10 cellular contexts compared by ENCODE assay signal in the genomic region with DNA sequence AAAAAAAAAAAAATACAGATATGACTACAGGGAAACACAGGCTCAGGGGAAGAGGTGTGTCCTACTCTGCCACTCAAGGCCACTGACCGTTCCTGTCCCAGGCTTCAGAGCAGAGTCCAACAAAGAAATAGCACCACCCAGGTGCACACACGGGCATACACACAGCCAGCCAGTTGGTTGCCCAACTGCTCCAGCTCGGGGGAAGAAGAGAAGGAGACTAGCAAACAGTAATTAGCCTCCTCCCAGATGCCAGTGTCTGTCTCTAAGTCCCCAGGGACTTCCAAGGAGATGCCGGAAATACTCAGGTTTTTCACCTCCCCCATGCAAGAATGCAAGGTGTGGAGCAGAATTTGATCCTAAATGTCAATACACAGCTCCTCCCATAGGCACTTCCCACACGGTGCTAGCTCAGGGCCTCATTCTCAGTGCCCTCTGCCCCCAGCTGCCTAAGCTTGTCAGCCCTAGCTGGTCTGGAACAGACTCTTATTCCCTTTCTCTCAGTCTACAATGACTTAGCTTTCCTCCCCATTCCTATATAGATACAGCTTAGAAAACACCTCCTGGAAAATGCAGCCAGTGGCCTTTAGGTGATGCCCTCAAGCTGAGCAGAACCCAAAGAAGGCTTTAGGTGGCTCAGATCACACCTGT. TPM values are rescaled to one million over a fixed set of nuclear protein-coding genes. Genes with fewer than 3 reads are reported as not detected.
DNase-seq lines count a peak whose midpoint lies in the region; ATAC-seq and TF ChIP-seq lines count a peak whose summit lies in the region.
"Had no signal": no experiment of that assay in that cellular context is flagged by ENCODE, and none has a peak within 500 bp of the region (broad histone marks: within the 10 kb centered on the region; RNA-seq: fewer than 3 reads in every experiment).

No MANE protein-coding gene starts in this region.

- H3K9me3 Mint-ChIP-seq in CD8-positive, alpha-beta memory T cell, result no peaks in the 10 kb centered on the region

- POLR2A ChIA-PET in CD8-positive, alpha-beta memory T cell (lab: Charles Lee), result interaction anchor here (1.4 kb wide), 1 partner anchor 45 kb away, joined by 3 read pairs; no protein-coding TSS in a partner anchor

- no peaks in the 10 kb centered on the region for H3K27me3 ChIP-seq in CD8-positive, alpha-beta memory T cell (ENCODE audit: insufficient read depth, low read length, poor library complexity, severe bottlenecking)
- H3K27me3 ChIP-seq in MM.1S (replicated peaks; ENCODE audit: insufficient read depth, low read length) (no peaks in the 10 kb centered on the region), adrenal gland (no peaks in the 10 kb centered on the region), mucosa of stomach (ENCODE audit: control insufficient read depth, insufficient read depth, low read length) (no peaks in the 10 kb centered on the region)
- H3K27me3 ChIP-seq: vagina had no signal

- H3K9ac ChIP-seq in MM.1S (ENCODE audit: low read length), result no peak overlapping the region
- H3K9ac ChIP-seq in mucosa of stomach (ENCODE audit: low read length), result peak overlapping the region; percentile 79
- H3K9ac ChIP-seq: parathyroid adenoma had no signal

- H3K4me1 Mint-ChIP-seq in CD8-positive, alpha-beta memory T cell, result peaks cover 24 to 38% (median 28%) of the 10 kb centered on the region in 3 donors

- DNase-seq in CD8-positive, alpha-beta memory T cell, result no peak
- DNase-seq in MM.1S, result no peak
- peak in 4 of 7 donors; percentile 46 to 73 (median 66) for DNase-seq in adrenal gland
- DNase-seq in SKM-1 treated with dmso at 0.1 percent for 144 hours (lab: John Stamatoyannopoulos, UW; ENCODE audit: unreplicated experiment), result no peak
- DNase-seq in Right ventricle myocardium inferior (ENCODE audit: missing footprints), result no peak

- no peaks in the 10 kb centered on the region for H3K27me3 Mint-ChIP-seq in CD8-positive, alpha-beta memory T cell

- no peak overlapping the region for H3K27ac ChIP-seq in CD8-positive, alpha-beta memory T cell (ENCODE audit: low read depth, low read length)
- H3K27ac ChIP-seq in MM.1S (ENCODE audit: low read length) (no peak overlapping the region), adrenal gland (peak overlapping the region in 1 of 5 donors; percentile 11)
- H3K27ac ChIP-seq: parathyroid adenoma had no signal

- 0 out of 2 replicates have a peak overlapping the region, but pooled peaks have one; percentile 93 for H3K4me2 ChIP-seq in MM.1S (ENCODE audit: low read depth, low read length)

- no peaks in the 10 kb centered on the region; the same call in 1 of the 2 replicates for H3F3A ChIP-seq in MM.1S (ENCODE audit: insufficient read depth, low read length)

- no peaks in the 10 kb centered on the region for H3K36me3 ChIP-seq in CD8-positive, alpha-beta memory T cell (ENCODE audit: insufficient read depth, low read length)
- no peaks in the 10 kb centered on the region for H3K36me3 ChIP-seq in MM.1S (replicated peaks; ENCODE audit: insufficient read depth, low read length)
- peaks cover 0 to 18% of the 10 kb centered on the region in 2 donors for H3K36me3 ChIP-seq in adrenal gland (replicated peaks in 1 of 2)
- H3K36me3 ChIP-seq in mucosa of stomach (ENCODE audit: control insufficient read depth, insufficient read depth, low read length), result peaks cover 3% of the 10 kb centered on the region
- H3K36me3 ChIP-seq: vagina had no signal

- H3K4me1 ChIP-seq in CD8-positive, alpha-beta memory T cell (ENCODE audit: insufficient read depth, low read length), result peaks cover 27% of the 10 kb centered on the region
- peaks cover 4% of the 10 kb centered on the region for H3K4me1 ChIP-seq in MM.1S (ENCODE audit: low read length)
- peaks cover 5 to 19% of the 10 kb centered on the region in 2 donors for H3K4me1 ChIP-seq in adrenal gland (replicated peaks in 1 of 2)
- peaks cover 38% of the 10 kb centered on the region for H3K4me1 ChIP-seq in mucosa of stomach (ENCODE audit: control insufficient read depth, insufficient read depth, low read length)
- H3K4me1 ChIP-seq: parathyroid adenoma had no signal

- peak overlapping the region; percentile 81 to 96 (median 94) for H3K4me3 Mint-ChIP-seq in CD8-positive, alpha-beta memory T cell

- CTCF ChIA-PET in CD8-positive, alpha-beta memory T cell (lab: Charles Lee), result interaction anchor here (0.7 to 9.8 kb wide), 7 partner anchors 27 to 561 kb away, joined by 3 to 73 read pairs (median 3); no protein-coding TSS in a partner anchor

- H3K79me2 ChIP-seq in MM.1S (ENCODE audit: low read length), result no peaks in the 10 kb centered on the region
- H3K79me2 ChIP-seq: parathyroid adenoma had no signal

- TF ChIP-seq CTCF in MM.1S (IDR thresholded peaks at IDR 0.05; ENCODE audit: low read length), result no peak; the same call in 1 of the 2 replicates
- TF ChIP-seq CTCF in adrenal gland (IDR thresholded peaks at IDR 0.05), result no peak

- 21 to 46% (median 42%) methylated on average over 4 to 5 of the region's 5 CpGs for WGBS in adrenal gland, 4 donors

- intact Hi-C loops in adrenal gland (cut with DNase I) (loop anchor here in 1 of 2 donors (5.0 kb wide), 1 partner anchor 38 kb away; no protein-coding TSS in a partner anchor), Right ventricle myocardium inferior (cut with DNase I) (loop anchor here (5.0 kb wide), 1 partner anchor 118 kb away; no protein-coding TSS in a partner anchor)

- peak overlapping the region; percentile 34 to 96 (median 89) for H3K27ac Mint-ChIP-seq in CD8-positive, alpha-beta memory T cell

- no peak for ATAC-seq in HG02973 (IDR thresholded peaks at IDR 0.05; ENCODE audit: unreplicated experiment)
- no peak for ATAC-seq in esophagus mucosa
- ATAC-seq in Right ventricle myocardium inferior, result no peak

- H3K4me3 ChIP-seq in CD8-positive, alpha-beta memory T cell (ENCODE audit: low read length), result no peak overlapping the region
- H3K4me3 ChIP-seq in MM.1S (ENCODE audit: low read length) (no peak overlapping the region), adrenal gland (no peak overlapping the region), mucosa of stomach (ENCODE audit: low read length) (peak overlapping the region; percentile 61)

- H3K36me3 Mint-ChIP-seq in CD8-positive, alpha-beta memory T cell, result peaks cover 0 to 3% (median 0%) of the 10 kb centered on the region in 3 donors

- no peaks in the 10 kb centered on the region for H3K9me2 ChIP-seq in MM.1S (replicated peaks; ENCODE audit: insufficient read depth, low read length)

- TF ChIP-seq POLR2A in adrenal gland (IDR thresholded peaks at IDR 0.05), result peak in 1 of 2 donors; percentile 33

- H4K20me1 ChIP-seq in MM.1S (ENCODE audit: insufficient read depth, low read length), result no peaks in the 10 kb centered on the region

- no peaks in the 10 kb centered on the region for H3K9me3 ChIP-seq in CD8-positive, alpha-beta memory T cell (ENCODE audit: low read length)
- no peaks in the 10 kb centered on the region for H3K9me3 ChIP-seq in MM.1S (replicated peaks; ENCODE audit: insufficient read depth, low read length)
- H3K9me3 ChIP-seq in adrenal gland (replicated peaks in 1 of 3), result no peaks in the 10 kb centered on the region
- H3K9me3 ChIP-seq in mucosa of stomach (ENCODE audit: control insufficient read depth, low read length), result no peaks in the 10 kb centered on the region
- H3K9me3 ChIP-seq: vagina had no signal

- H2AFZ ChIP-seq in MM.1S (ENCODE audit: low read length), result no peak overlapping the region
- H2AFZ ChIP-seq: parathyroid adenoma had no signal

RNA-seq across cellular contexts. Expression of a gene that starts 1.7 kb away (rescaled TPM):
- total RNA-seq in CD8-positive, alpha-beta memory T cell, result 1 to 10 TPM; 2.3 to 2.4 TPM
- 0.67 TPM for polyA plus RNA-seq in CD8-positive, alpha-beta memory T cell
- total RNA-seq in adrenal gland (10 to 100 TPM; 12.8 to 33.8 (median 14.9) TPM), esophagus mucosa (5.4 TPM), Right ventricle myocardium inferior (9.0 TPM)
- 10 to 100 TPM in 1 of 3 donors, 1 to 10 TPM in 2; 1.1 to 11.4 (median 1.9) TPM for polyA plus RNA-seq in adrenal gland

RNA-seq across cellular contexts. Expression of a gene that starts 45.7 kb away (rescaled TPM):
- 10 to 100 TPM; 27.9 to 30.4 TPM for total RNA-seq in CD8-positive, alpha-beta memory T cell
- polyA plus RNA-seq in CD8-positive, alpha-beta memory T cell, result 24.6 TPM
- total RNA-seq in adrenal gland (10 to 100 TPM; 11.3 to 50.7 (median 29.5) TPM), esophagus mucosa (19.9 TPM), Right ventricle myocardium inferior (19.7 TPM)
- 10 to 100 TPM; 29.9 to 55.0 (median 32.9) TPM for polyA plus RNA-seq in adrenal gland

RNA-seq across cellular contexts. Expression of a gene that starts 46.0 kb away (rescaled TPM):
- 1 to 10 TPM; 6.0 to 6.7 TPM for total RNA-seq in CD8-positive, alpha-beta memory T cell
- not detected for polyA plus RNA-seq in CD8-positive, alpha-beta memory T cell
- total RNA-seq in adrenal gland, result 1 to 10 TPM in 6 of 8 donors, under 1 TPM in 2; 0.72 to 1.7 (median 1.2) TPM
- polyA plus RNA-seq in adrenal gland, result 1 to 10 TPM in 1 of 3 donors, under 1 TPM in 2; 0.57 to 2.6 (median 0.80) TPM
- total RNA-seq in esophagus mucosa, result 2.0 TPM
- total RNA-seq in Right ventricle myocardium inferior, result 0.78 TPM

Comparison
In these comparisons a context has a peak if more than half of its experiments do, and no peak if none do; other contexts are left out.
1. DNase-seq: peak in adrenal gland (4 of 7); none in CD8-positive, alpha-beta memory T cell (0 of 5), MM.1S (single experiment), SKM-1 treated with dmso at 0.1 percent for 144 hours (single experiment) and Right ventricle myocardium inferior (single experiment).